ENCODE assay signal across 7 cellular contexts in genomic region chr1:8816306-8816705, GRCh38. TPM values are rescaled to one million over a fixed set of nuclear protein-coding genes. Genes with fewer than 3 reads are reported as not detected.
DNase-seq lines count a peak whose midpoint lies in the region; ATAC-seq, FAIRE-seq and TF ChIP-seq lines count a peak whose summit lies in the region.

No MANE protein-coding gene starts in this region.

- peak overlapping the region; percentile 97 for H3K27ac Mint-ChIP-seq in nephron progenitor cell

- no peaks in the 10 kb centered on the region for H3K27me3 ChIP-seq in OCI-LY1 (ENCODE audit: insufficient read depth, low read length)
- no peaks in the 10 kb centered on the region for H3K27me3 ChIP-seq in H1 (replicated peaks in 1 of 4; ENCODE audit: control insufficient read depth in 3 of 4, extremely low read depth in 1 of 4, insufficient read depth in 3 of 4, low read length in 3 of 4)

- no peak for TF ChIP-seq POLR2A in H1 (IDR thresholded peaks at IDR 0.05; ENCODE audit: control extremely low read depth in 1 of 2, low read depth in 2 of 2, low read length in 2 of 2)

- H3K4me3 Mint-ChIP-seq in nephron progenitor cell, result peak overlapping the region; percentile 98

- TF ChIP-seq RAD21 in H1 (IDR thresholded peaks at IDR 0.05 in 1 of 2, conservative IDR thresholded peaks at IDR 0.05 in 1 of 2; ENCODE audit: low read depth in 2 of 2, low read length in 2 of 2), result no peak

- H2BK15ac ChIP-seq in H1 (ENCODE audit: low read length), result no peak overlapping the region

- H3K4me2 ChIP-seq in OCI-LY1 (ENCODE audit: low read length) (peak overlapping the region; percentile 81), H1 (ENCODE audit: insufficient read depth in 1 of 2, low read depth in 2 of 2, low read length in 2 of 2) (peak overlapping the region; percentile 79 to 92)

- H3K9me3 Mint-ChIP-seq in nephron progenitor cell, result no peaks in the 10 kb centered on the region

- no peak overlapping the region for H2BK120ac ChIP-seq in H1 (replicated peaks; ENCODE audit: low read depth, low read length)

- H3F3A ChIP-seq in OCI-LY1 (ENCODE audit: insufficient read depth, low read length), result no peaks in the 10 kb centered on the region

- POLR2A ChIA-PET in H1 (lab: Charles Lee; ENCODE audit: partially characterized antibody), result interaction anchor here (0.7 to 1.8 kb wide), 3 partner anchors 47 to 114 kb away, joined by 3 to 8 read pairs (median 4); no protein-coding TSS in a partner anchor

- no peak overlapping the region for H3K18ac ChIP-seq in H1 (ENCODE audit: extremely low read depth, low read length)

- no peak overlapping the region for H2BK20ac ChIP-seq in H1 (ENCODE audit: low read length)

- no peaks in the 10 kb centered on the region for H3K9me3 ChIP-seq in OCI-LY1 (ENCODE audit: low read length)
- H3K9me3 ChIP-seq in H1 (ENCODE audit: insufficient read depth in 2 of 2, low read depth in 1 of 2, low read length in 1 of 2), result no peaks in the 10 kb centered on the region

- H2BK5ac ChIP-seq in H1 (ENCODE audit: low read depth, low read length), result no peak overlapping the region

- H2AFZ ChIP-seq in OCI-LY1 (ENCODE audit: low read length), result no peak overlapping the region
- H2AFZ ChIP-seq in H1 (ENCODE audit: low read length), result no peak overlapping the region

- H3K36me3 Mint-ChIP-seq in nephron progenitor cell (ENCODE audit: low read depth), result no peaks in the 10 kb centered on the region

- H4K20me1 ChIP-seq in OCI-LY1 (ENCODE audit: insufficient read depth, low read length), result no peaks in the 10 kb centered on the region
- peaks cover 3 to 5% of the 10 kb centered on the region in 2 experiments for H4K20me1 ChIP-seq in H1 (replicated peaks in 1 of 2; ENCODE audit: control insufficient read depth in 1 of 2, insufficient read depth in 2 of 2, low read length in 2 of 2)

- H3K9ac ChIP-seq in OCI-LY1 (ENCODE audit: low read length) (peak overlapping the region; percentile 91), H1 (replicated peaks in 1 of 4; ENCODE audit: extremely low read depth in 1 of 4, low read depth in 3 of 4, low read length in 3 of 4) (peak overlapping the region in 2 of 4 experiments; percentile 38 to 88; a peak in 2 of 7 replicates)

- no peak for TF ChIP-seq CTCF in GM12864 (IDR thresholded peaks at IDR 0.05; ENCODE audit: low read depth, low read length, missing control alignments)
- TF ChIP-seq CTCF in OCI-LY1 (IDR thresholded peaks at IDR 0.05; ENCODE audit: low read length), result no peak
- no peak for TF ChIP-seq CTCF in H1 (IDR thresholded peaks at IDR 0.05; ENCODE audit: control extremely low read depth in 1 of 3, insufficient read depth in 1 of 3, low read depth in 1 of 3, low read length in 3 of 3)
- no peak for TF ChIP-seq CTCF in nephron progenitor cell (IDR thresholded peaks at IDR 0.05)

- H3K27me3 Mint-ChIP-seq in nephron progenitor cell (ENCODE audit: low read depth, poor library complexity), result peaks cover 3% of the 10 kb centered on the region

- H4K5ac ChIP-seq in H1 (ENCODE audit: insufficient read length, low read depth, low read length), result no peak overlapping the region

- H3K56ac ChIP-seq in H1 (replicated peaks; ENCODE audit: insufficient read length, low read depth, low read length), result no peak overlapping the region

- H3K79me1 ChIP-seq in H1 (ENCODE audit: low read depth, low read length), result peaks cover 6% of the 10 kb centered on the region; the same call in 1 of the 2 replicates

- no peak for FAIRE-seq in H1 (lab: Jason Lieb, UNC)

- peaks cover 57% of the 10 kb centered on the region for H3K4me1 Mint-ChIP-seq in nephron progenitor cell

- H3K23ac ChIP-seq in H1 (ENCODE audit: insufficient read length), result no peak overlapping the region

- H4K8ac ChIP-seq in H1 (ENCODE audit: extremely low read depth, insufficient read depth, low read length), result no peak overlapping the region

- no peak overlapping the region for H3K4ac ChIP-seq in H1 (replicated peaks; ENCODE audit: insufficient read length, low read depth, low read length)

- H3K9me2 ChIP-seq in OCI-LY1 (ENCODE audit: low read depth, low read length), result no peaks in the 10 kb centered on the region

- H3K36me3 ChIP-seq in OCI-LY1 (ENCODE audit: insufficient read depth, low read length) (no peaks in the 10 kb centered on the region), H1 (ENCODE audit: control insufficient read depth in 2 of 4, insufficient read depth in 4 of 4, low read length in 3 of 4) (no peaks in the 10 kb centered on the region)

- no peak overlapping the region for H2BK12ac ChIP-seq in H1 (ENCODE audit: low read depth, low read length)

- H3K79me2 ChIP-seq in OCI-LY1 (ENCODE audit: insufficient read depth, low read length) (no peaks in the 10 kb centered on the region), H1 (ENCODE audit: control insufficient read depth in 1 of 2, insufficient read depth in 2 of 2, low read length in 2 of 2) (peaks cover 17 to 57% of the 10 kb centered on the region in 2 experiments)

- DNase-seq in GM12864 (ENCODE audit: low read depth), result no peak
- no peak for DNase-seq in H1 (ENCODE audit: low read depth in 1 of 2, low spot score in 2 of 2)
- DNase-seq in nephron progenitor cell, result no peak
- no peak for DNase-seq in activated CD4-positive, CD25-positive, alpha-beta regulatory T cell treated with anti-CD3 and anti-CD28 coated beads, Interleukin-2, amount 50 U/mL, for 72 hours
- DNase-seq in cerebellar nuclear complex (lab: John Stamatoyannopoulos, UW), result no peak

- CTCF ChIA-PET in H1 (lab: Charles Lee; ENCODE audit: partially characterized antibody), result interaction anchor here (0.6 to 3.5 kb wide), 6 partner anchors 10 to 107 kb away, joined by 3 to 27 read pairs (median 4); no protein-coding TSS in a partner anchor

- no peak for ATAC-seq in HG03442 (IDR thresholded peaks at IDR 0.05; ENCODE audit: unreplicated experiment)

- H2AK5ac ChIP-seq in H1 (ENCODE audit: low read depth, low read length), result no peak overlapping the region

- peaks cover 5% of the 10 kb centered on the region for H3K23me2 ChIP-seq in H1 (ENCODE audit: low read depth, low read length)

- H3K27ac ChIP-seq in OCI-LY1 (ENCODE audit: low read depth, low read length, poor library complexity, severe bottlenecking) (no peak overlapping the region), H1 (ENCODE audit: low read depth, low read length) (no peak overlapping the region)

- no peak overlapping the region for H4K91ac ChIP-seq in H1 (replicated peaks; ENCODE audit: insufficient read length, low read length)

- 7% methylated on average over 2 of the region's 2 CpGs; no CpG with 5 or more reads in 1 of the 2 experiments for WGBS in H1 (ENCODE audit: extremely low coverage in 1 of 2, insufficient coverage in 1 of 2, insufficient read length in 1 of 2, insufficient replicate concordance in 2 of 2, low coverage in 1 of 2, low lambda C conversion rate in 2 of 2, missing lambda C conversion rate in 1 of 2), 2 experiments

- H3K4me3 ChIP-seq in GM12864 (ENCODE audit: low read depth, low read length), result peak overlapping the region; percentile 92; the same call in 1 of the 2 replicates
- H3K4me3 ChIP-seq in OCI-LY1 (ENCODE audit: low read depth, low read length, poor library complexity, severe bottlenecking), result peak overlapping the region; percentile 88
- H3K4me3 ChIP-seq in H1 (ENCODE audit: extremely low read depth in 1 of 4, insufficient read depth in 2 of 4, low read depth in 3 of 4, low read length in 4 of 4), result peak overlapping the region; percentile 89 to 95 (median 92)

- H3K4me1 ChIP-seq in OCI-LY1 (ENCODE audit: insufficient read depth, low read length, severe bottlenecking) (peaks cover 30% of the 10 kb centered on the region), H1 (replicated peaks in 1 of 4; ENCODE audit: control insufficient read depth in 3 of 4, insufficient read depth in 4 of 4, low read length in 3 of 4) (peaks cover 3 to 7% (median 4%) of the 10 kb centered on the region in 4 experiments; a peak in 5 of 7 replicates)

- H3K14ac ChIP-seq in H1 (ENCODE audit: insufficient read length), result no peak overlapping the region

- TF ChIP-seq EP300 in H1 (IDR thresholded peaks at IDR 0.05; ENCODE audit: borderline replicate concordance in 1 of 2, low read depth in 2 of 2, low read length in 2 of 2), result no peak

TF ChIP-seq in H1, 55 proteins besides CTCF, POLR2A, EP300 and RAD21 (continues in another document):
- TF ChIP-seq FOSL1 (IDR thresholded peaks at IDR 0.05; ENCODE audit: insufficient read depth, low read depth, low read length) (no peak), MAX (IDR thresholded peaks at IDR 0.05) (no peak), SIX5 (IDR thresholded peaks at IDR 0.05; ENCODE audit: low read depth, low read length) (no peak), NANOG (IDR thresholded peaks at IDR 0.05; ENCODE audit: insufficient read depth, low read depth, low read length, poor library complexity, severe bottlenecking) (no peak), TCF12 (IDR thresholded peaks at IDR 0.05; ENCODE audit: low read depth, low read length) (no peak), CTBP2 (IDR thresholded peaks at IDR 0.05; ENCODE audit: borderline replicate concordance, insufficient read depth, insufficient read length, low read length) (no peak), TAF1 (IDR thresholded peaks at IDR 0.05; ENCODE audit: low read depth, low read length) (no peak), SRF (IDR thresholded peaks at IDR 0.05; ENCODE audit: low read depth, low read length) (no peak), YY1 (IDR thresholded peaks at IDR 0.05; ENCODE audit: low read depth, low read length) (no peak), RBBP5 (IDR thresholded peaks at IDR 0.05; ENCODE audit: borderline replicate concordance, low read depth, low read length) (no peak), PHF8 (conservative IDR thresholded peaks at IDR 0.05; ENCODE audit: low read depth, low read length) (no peak), POLR2AphosphoS5 (IDR thresholded peaks at IDR 0.05; ENCODE audit: low read depth, low read length) (no peak)

RNA-seq across cellular contexts. Expression of gene RERE, which starts 1.1 kb away (rescaled TPM):
- 126 and 142 TPM in 2 replicates for total RNA-seq in H1 (2021; fragmentation: NEBNext Ultra II Directional; extraction: Animal tissue kit (Norgen Biotek cat#: 25700))
- 15.3 and 17.5 TPM in 2 replicates for polyA plus RNA-seq in H1 (2011; rRNA removed)
- polyA plus RNA-seq in H1 (2011; cell fraction: cytosol; rRNA removed), result 10.6 TPM
- 92.6 TPM for polyA plus RNA-seq in H1 (2011; cell fraction: nucleus; rRNA removed)
- 63.0 to 85.2 TPM (median 68.9 TPM) in 4 replicates for polyA plus RNA-seq in H1 (2012, experiment 1 of 2)
- polyA plus RNA-seq in H1 (2012, experiment 2 of 2), result 48.9 TPM
- polyA plus RNA-seq in H1 (2013, experiment 1 of 2), result 54.3 TPM
- 52.9 TPM for polyA plus RNA-seq in H1 (2013, experiment 2 of 2)
- 140 and 169 TPM in 2 replicates for polyA minus RNA-seq in H1 (2011; rRNA and poly(A)+ RNA removed)
- 66.2 TPM for polyA minus RNA-seq in H1 (2011; cell fraction: cytosol; rRNA and poly(A)+ RNA removed)
- polyA minus RNA-seq in H1 (2011; cell fraction: nucleus; rRNA and poly(A)+ RNA removed), result 188 TPM
